ENCODE assay signal across 1 cellular context in genomic region chr7:101121996-101122932, GRCh38.
TF ChIP-seq lines count a peak whose summit lies in the region.

No MANE protein-coding gene starts in this region.

TF ChIP-seq in GM12878, 131 proteins besides CTCF, POLR2A, EP300 and RAD21:
- TF ChIP-seq ASH2L (IDR thresholded peaks at IDR 0.05; ENCODE audit: borderline replicate concordance, low read depth): no peak
- peak; percentile 44; the same call in 1 of the 2 replicates for TF ChIP-seq NR2F1 (conservative IDR thresholded peaks at IDR 0.05)
- TF ChIP-seq, protein P1, sequence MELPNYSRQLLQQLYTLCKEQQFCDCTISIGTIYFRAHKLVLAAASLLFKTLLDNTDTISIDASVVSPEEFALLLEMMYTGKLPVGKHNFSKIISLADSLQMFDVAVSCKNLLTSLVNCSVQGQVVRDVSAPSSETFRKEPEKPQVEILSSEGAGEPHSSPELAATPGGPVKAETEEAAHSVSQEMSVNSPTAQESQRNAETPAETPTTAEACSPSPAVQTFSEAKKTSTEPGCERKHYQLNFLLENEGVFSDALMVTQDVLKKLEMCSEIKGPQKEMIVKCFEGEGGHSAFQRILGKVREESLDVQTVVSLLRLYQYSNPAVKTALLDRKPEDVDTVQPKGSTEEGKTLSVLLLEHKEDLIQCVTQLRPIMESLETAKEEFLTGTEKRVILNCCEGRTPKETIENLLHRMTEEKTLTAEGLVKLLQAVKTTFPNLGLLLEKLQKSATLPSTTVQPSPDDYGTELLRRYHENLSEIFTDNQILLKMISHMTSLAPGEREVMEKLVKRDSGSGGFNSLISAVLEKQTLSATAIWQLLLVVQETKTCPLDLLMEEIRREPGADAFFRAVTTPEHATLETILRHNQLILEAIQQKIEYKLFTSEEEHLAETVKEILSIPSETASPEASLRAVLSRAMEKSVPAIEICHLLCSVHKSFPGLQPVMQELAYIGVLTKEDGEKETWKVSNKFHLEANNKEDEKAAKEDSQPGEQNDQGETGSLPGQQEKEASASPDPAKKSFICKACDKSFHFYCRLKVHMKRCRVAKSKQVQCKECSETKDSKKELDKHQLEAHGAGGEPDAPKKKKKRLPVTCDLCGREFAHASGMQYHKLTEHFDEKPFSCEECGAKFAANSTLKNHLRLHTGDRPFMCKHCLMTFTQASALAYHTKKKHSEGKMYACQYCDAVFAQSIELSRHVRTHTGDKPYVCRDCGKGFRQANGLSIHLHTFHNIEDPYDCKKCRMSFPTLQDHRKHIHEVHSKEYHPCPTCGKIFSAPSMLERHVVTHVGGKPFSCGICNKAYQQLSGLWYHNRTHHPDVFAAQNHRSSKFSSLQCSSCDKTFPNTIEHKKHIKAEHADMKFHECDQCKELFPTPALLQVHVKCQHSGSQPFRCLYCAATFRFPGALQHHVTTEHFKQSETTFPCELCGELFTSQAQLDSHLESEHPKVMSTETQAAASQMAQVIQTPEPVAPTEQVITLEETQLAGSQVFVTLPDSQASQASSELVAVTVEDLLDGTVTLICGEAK (IDR thresholded peaks at IDR 0.05; ENCODE audit: borderline replicate concordance): peak; percentile 54; the same call in 1 of the 2 replicates
- TF ChIP-seq ZNF274 (IDR thresholded peaks at IDR 0.05; ENCODE audit: insufficient read depth, insufficient read length): no peak
- 0 out of 2 replicates have a peak, but pooled peaks have one; percentile 33 for TF ChIP-seq POLR2AphosphoS5 (IDR thresholded peaks at IDR 0.05; ENCODE audit: low read length)
- TF ChIP-seq NR2C1 (IDR thresholded peaks at IDR 0.05): peak; percentile 4; the same call in 1 of the 2 replicates
- TF ChIP-seq TAF1 (IDR thresholded peaks at IDR 0.05; ENCODE audit: borderline replicate concordance, low read depth, low read length): peak; percentile 66; the same call in 1 of the 2 replicates
- TF ChIP-seq SPI1 (IDR thresholded peaks at IDR 0.05; ENCODE audit: borderline replicate concordance, insufficient read depth, low read depth, low read length): peak; percentile 33; the same call in 1 of the 2 replicates
- peak; percentile 35; the same call in 1 of the 2 replicates for TF ChIP-seq MTA2 (IDR thresholded peaks at IDR 0.05; ENCODE audit: low read depth)
- no peak for TF ChIP-seq TARDBP (IDR thresholded peaks at IDR 0.05; ENCODE audit: borderline replicate concordance)
- TF ChIP-seq RELB (IDR thresholded peaks at IDR 0.05; ENCODE audit: low read depth): peak; percentile 66
- no peak for TF ChIP-seq CBFB (IDR thresholded peaks at IDR 0.05; ENCODE audit: low read depth)
- TF ChIP-seq FOS (IDR thresholded peaks at IDR 0.05; ENCODE audit: borderline replicate concordance, extremely low read depth, insufficient read length): no peak
- TF ChIP-seq E4F1 (IDR thresholded peaks at IDR 0.05; ENCODE audit: borderline replicate concordance, partially characterized antibody): peak; percentile 31
- 0 out of 2 replicates have a peak, but pooled peaks have one; percentile 29 for TF ChIP-seq ZNF592 (IDR thresholded peaks at IDR 0.05)
- TF ChIP-seq IRF4 (IDR thresholded peaks at IDR 0.05; ENCODE audit: low read depth, low read length): 0 out of 2 replicates have a peak, but pooled peaks have one; percentile 8
- TF ChIP-seq IKZF2 (IDR thresholded peaks at IDR 0.05): peak; percentile 76 to 85
- TF ChIP-seq SP1 (IDR thresholded peaks at IDR 0.05; ENCODE audit: low read depth, low read length): no peak
- peak; percentile 59; the same call in 1 of the 2 replicates for TF ChIP-seq EED (IDR thresholded peaks at IDR 0.05; ENCODE audit: low read depth)
- TF ChIP-seq NBN (IDR thresholded peaks at IDR 0.05): peak; percentile 79
- peak; percentile 46; the same call in 1 of the 2 replicates for TF ChIP-seq IKZF1 (conservative IDR thresholded peaks at IDR 0.05)
- peak; percentile 63; the same call in 1 of the 2 replicates for TF ChIP-seq ZNF207 (IDR thresholded peaks at IDR 0.05; ENCODE audit: borderline replicate concordance)
- peak; percentile 98 for TF ChIP-seq HDGF (IDR thresholded peaks at IDR 0.05)
TF ChIP-seq in GM12878: peak in this region for 17.
